Comparison of ENCODE assay signal across 18 cellular contexts in genomic region chr7:40003586-40003985, GRCh38. TPM values are rescaled to one million over a fixed set of nuclear protein-coding genes. Genes with fewer than 3 reads are reported as not detected.
DNase-seq lines count a peak whose midpoint lies in the region; ATAC-seq, FAIRE-seq and TF ChIP-seq lines count a peak whose summit lies in the region.
"Had no signal": no experiment of that assay in that cellular context is flagged by ENCODE, and none has a peak within 500 bp of the region (broad histone marks: within the 10 kb centered on the region; RNA-seq: fewer than 3 reads in every experiment).

No MANE protein-coding gene starts in this region.

- CTCF ChIA-PET in OCI-LY7 (lab: Charles Lee; ENCODE audit: unreplicated experiment): no interaction called here

- no peak overlapping the region for H2AFZ ChIP-seq in OCI-LY7 (ENCODE audit: low read length)

- peak overlapping the region; percentile 3 for H3K27ac Mint-ChIP-seq in dendritic cell treated with granulocyte-macrophage colony-stimulating factor and Interleukin-4, amounts not matched to agents 40 ng/mL and 50 ng/mL, for 4 days
- H3K27ac Mint-ChIP-seq in nephron progenitor cell: peak overlapping the region; percentile 66

- no peak for ATAC-seq in HG03565 (IDR thresholded peaks at IDR 0.05; ENCODE audit: unreplicated experiment)

- peaks cover 7% of the 10 kb centered on the region for H3K4me1 Mint-ChIP-seq in dendritic cell treated with granulocyte-macrophage colony-stimulating factor and Interleukin-4, amounts not matched to agents 40 ng/mL and 50 ng/mL, for 4 days (ENCODE audit: low read depth)
- H3K4me1 Mint-ChIP-seq in nephron progenitor cell: no peaks in the 10 kb centered on the region

- no peaks in the 10 kb centered on the region for H3K9me2 ChIP-seq in OCI-LY7 (ENCODE audit: insufficient read depth, low read length)

- no peak overlapping the region for H3K4me2 ChIP-seq in OCI-LY7 (ENCODE audit: low read length)
- H3K4me2 ChIP-seq: BLaER1, KMS-11 had no signal

- H3K36me3 ChIP-seq in OCI-LY7 (ENCODE audit: insufficient read depth, low read length): peaks cover 73% of the 10 kb centered on the region

- no peak overlapping the region for H3K4me3 ChIP-seq in OCI-LY7 (ENCODE audit: low read depth, low read length, poor library complexity, severe bottlenecking)
- H3K4me3 ChIP-seq: BLaER1, Peyer's patch had no signal

- DNase-seq in OCI-LY7 (ENCODE audit: low spot score): no peak
- DNase-seq in nephron progenitor cell: no peak
- DNase-seq in urothelium cell line (ENCODE audit: low spot score): no peak
- no peak for DNase-seq in activated CD4-positive, alpha-beta T cell treated with anti-CD3 and anti-CD28 coated beads for 1 hour
- DNase-seq in NCI-H2171 treated with DMSO at 0.1 percent for 48 hours (lab: John Stamatoyannopoulos, UW): no peak
- DNase-seq: DMS53, NCI-H1092 treated with DMSO at 0.1 percent for 48 hours, NCI-H1694 treated with DMSO at 0.1 percent for 48 hours, NCI-H446, NCI-H748 treated with DMSO at 0.1 percent for 48 hours, Peyer's patch, SIG-M5 had no signal

- intact Hi-C loops in OCI-LY7 (cut with micrococcal nuclease; ENCODE audit: unreplicated experiment): no loop called here
- intact Hi-C loops in dendritic cell treated with granulocyte-macrophage colony-stimulating factor and Interleukin-4, amounts not matched to agents 40 ng/mL and 50 ng/mL, for 4 days (cut with micrococcal nuclease): no loop called here

- no peak overlapping the region for H3K27ac ChIP-seq in OCI-LY7 (ENCODE audit: low read depth, low read length, poor library complexity, severe bottlenecking)
- H3K27ac ChIP-seq: BLaER1, HL-60, KMS-11, Peyer's patch had no signal

- no peak overlapping the region for H3K4me3 Mint-ChIP-seq in dendritic cell treated with granulocyte-macrophage colony-stimulating factor and Interleukin-4, amounts not matched to agents 40 ng/mL and 50 ng/mL, for 4 days
- no peak overlapping the region for H3K4me3 Mint-ChIP-seq in nephron progenitor cell

- peaks cover 53% of the 10 kb centered on the region for H3K36me3 Mint-ChIP-seq in dendritic cell treated with granulocyte-macrophage colony-stimulating factor and Interleukin-4, amounts not matched to agents 40 ng/mL and 50 ng/mL, for 4 days (ENCODE audit: low read depth)
- peaks cover 61% of the 10 kb centered on the region for H3K36me3 Mint-ChIP-seq in nephron progenitor cell (ENCODE audit: low read depth)

- peaks cover 10% of the 10 kb centered on the region; the same call in 1 of the 2 replicates for H3K79me2 ChIP-seq in OCI-LY7 (ENCODE audit: insufficient read depth, low read depth, low read length)

- BruUV-seq in OCI-LY7 (replicated peaks; lab: Mats Ljungman, UMichigan): TSS peak; percentile 18

- H4K20me1 ChIP-seq in OCI-LY7 (ENCODE audit: insufficient read depth, low read length): no peaks in the 10 kb centered on the region; the same call in 1 of the 2 replicates

- H3K27me3 Mint-ChIP-seq in dendritic cell treated with granulocyte-macrophage colony-stimulating factor and Interleukin-4, amounts not matched to agents 40 ng/mL and 50 ng/mL, for 4 days: no peaks in the 10 kb centered on the region
- H3K27me3 Mint-ChIP-seq in nephron progenitor cell (ENCODE audit: low read depth, poor library complexity): no peaks in the 10 kb centered on the region

- FAIRE-seq in urothelium cell line (lab: Jason Lieb, UNC): peak; percentile 35
- FAIRE-seq: GM18507 had no signal

- no peaks in the 10 kb centered on the region for H3K9me3 Mint-ChIP-seq in dendritic cell treated with granulocyte-macrophage colony-stimulating factor and Interleukin-4, amounts not matched to agents 40 ng/mL and 50 ng/mL, for 4 days
- H3K9me3 Mint-ChIP-seq in nephron progenitor cell: no peaks in the 10 kb centered on the region

- no peaks in the 10 kb centered on the region for H3K9me3 ChIP-seq in OCI-LY7 (ENCODE audit: low read length)
- H3K9me3 ChIP-seq: BLaER1, Peyer's patch had no signal

- no peak for TF ChIP-seq CTCF in OCI-LY7 (conservative IDR thresholded peaks at IDR 0.05; ENCODE audit: low read length)
- TF ChIP-seq CTCF in nephron progenitor cell (IDR thresholded peaks at IDR 0.05): no peak

- no peaks in the 10 kb centered on the region for H3K4me1 ChIP-seq in OCI-LY7 (ENCODE audit: insufficient read depth, low read length, poor library complexity, severe bottlenecking)
- H3K4me1 ChIP-seq: BLaER1, Peyer's patch had no signal

- POLR2A ChIA-PET in OCI-LY7 (lab: Charles Lee): interaction anchor here (0.6 to 1.8 kb wide), 4 partner anchors 19 to 1910 kb away, joined by 3 to 10 read pairs (median 5); no protein-coding TSS in a partner anchor

RNA-seq across cellular contexts. Expression of gene CDK13, which starts 53.5 kb away (rescaled TPM):
- 81.9 and 84.3 TPM in 2 replicates for total RNA-seq in OCI-LY7 (2014; rRNA removed; shearing (Covaris generic))
- 90.9 and 101 TPM in 2 replicates for total RNA-seq in OCI-LY7 (2022)
